In genomic region chr16:81879625-81880024, GRCh38 we compare ENCODE assay signal across 16 cellular contexts.
DNase-seq lines count a peak whose midpoint lies in the region; ATAC-seq, FAIRE-seq and TF ChIP-seq lines count a peak whose summit lies in the region.
"Had no signal": no experiment of that assay in that cellular context is flagged by ENCODE, and none has a peak within 500 bp of the region (broad histone marks: within the 10 kb centered on the region; RNA-seq: fewer than 3 reads in every experiment).

No MANE protein-coding gene starts in this region.

- H3K4me3 ChIP-seq in OCI-LY7 (ENCODE audit: low read depth, low read length, poor library complexity, severe bottlenecking) (no peak overlapping the region), epithelial cell of proximal tubule (ENCODE audit: low read depth, low read length) (no peak overlapping the region)
- H3K4me3 ChIP-seq: PC-9 had no signal

- no peak overlapping the region for H2AFZ ChIP-seq in OCI-LY7 (ENCODE audit: low read length)
- H2AFZ ChIP-seq: PC-9 had no signal

- no peak overlapping the region for H3K4me2 ChIP-seq in OCI-LY7 (ENCODE audit: low read length)
- H3K4me2 ChIP-seq: PC-9 had no signal

- no peak overlapping the region for H3K27ac ChIP-seq in OCI-LY7 (ENCODE audit: low read depth, low read length, poor library complexity, severe bottlenecking)
- H3K27ac ChIP-seq: PC-9 had no signal

- H3K4me1 ChIP-seq in OCI-LY7 (ENCODE audit: insufficient read depth, low read length, poor library complexity, severe bottlenecking): peaks cover 1% of the 10 kb centered on the region

- POLR2A ChIA-PET in OCI-LY7 (lab: Charles Lee): interaction anchor here (0.5 kb wide), 1 partner anchor 127 kb away, joined by 3 read pairs; no protein-coding TSS in a partner anchor

- no peak for DNase-seq in AG09319 (ENCODE audit: extremely low read depth, low read depth)
- peak; percentile 46 for DNase-seq in OCI-LY7 (ENCODE audit: low spot score)
- no peak for DNase-seq in epithelial cell of proximal tubule (ENCODE audit: low read depth)
- no peak for DNase-seq in RCC 7860 (ENCODE audit: low spot score)
- no peak for DNase-seq in stimulated activated CD4-positive, alpha-beta T cell treated with anti-CD3 and anti-CD28 coated beads, Interleukin-4, amount 100 ng/mL, for 1 hour
- no peak for DNase-seq in NCI-H226
- DNase-seq: activated T-cell treated with anti-CD3 and anti-CD28 coated beads, Interleukin-2, amount 50 U/mL, for 1 hour; aorta; NCI-H2081; PC-9; posterior cingulate gyrus; stimulated activated naive B cell treated with anti-CD40 and anti-IgM and Interleukin-4, amounts not matched to agents 10 μg/mL and 1 μg/mL and 100 μg/mL, for 72 hours had no signal

- H3K9me3 ChIP-seq in OCI-LY7 (ENCODE audit: low read length): no peaks in the 10 kb centered on the region

- TF ChIP-seq CTCF in AG09319 (IDR thresholded peaks at IDR 0.05; ENCODE audit: low read depth, low read length): peak; percentile 15
- TF ChIP-seq CTCF in GM12872 (IDR thresholded peaks at IDR 0.05; ENCODE audit: insufficient read depth, low read depth, low read length): peak; percentile 55; the same call in 2 of the 3 replicates
- peak; percentile 82 for TF ChIP-seq CTCF in OCI-LY7 (conservative IDR thresholded peaks at IDR 0.05; ENCODE audit: low read length)
- peak; percentile 42 for TF ChIP-seq CTCF in epithelial cell of proximal tubule (conservative IDR thresholded peaks at IDR 0.05; ENCODE audit: low read depth, low read length)

- no peaks in the 10 kb centered on the region for H3K9me2 ChIP-seq in OCI-LY7 (ENCODE audit: insufficient read depth, low read length)

- intact Hi-C loops in OCI-LY7 (cut with micrococcal nuclease; ENCODE audit: unreplicated experiment): loop anchor here (10.0 kb wide), 1 partner anchor 255 kb away; no protein-coding TSS in a partner anchor

- H3K79me2 ChIP-seq in OCI-LY7 (ENCODE audit: insufficient read depth, low read depth, low read length): peaks cover 28% of the 10 kb centered on the region

- no TSS peak for BruUV-seq in OCI-LY7 (replicated peaks; lab: Mats Ljungman, UMichigan)

- FAIRE-seq in RCC 7860 (lab: Jason Lieb, UNC): no peak
- FAIRE-seq: endometrium, TTC549 had no signal

- CTCF ChIA-PET in OCI-LY7 (lab: Charles Lee; ENCODE audit: unreplicated experiment): no interaction called here

- peaks cover 3% of the 10 kb centered on the region; the same call in 1 of the 2 replicates for H4K20me1 ChIP-seq in OCI-LY7 (ENCODE audit: insufficient read depth, low read length)

- ATAC-seq in HG03039 (IDR thresholded peaks at IDR 0.05; ENCODE audit: unreplicated experiment): no peak

- H3K36me3 ChIP-seq in OCI-LY7 (ENCODE audit: insufficient read depth, low read length): peaks cover 95% of the 10 kb centered on the region

Comparison
In these comparisons a context has a peak if more than half of its experiments do, and no peak if none do; other contexts are left out.
1. CTCF ChIP-seq: peak in every context shown above with its lines; median percentile 82 in OCI-LY7; 55 in GM12872; 42 in epithelial cell of proximal tubule; 15 in AG09319.